ENCODE assay signal across 12 cellular contexts in genomic region chr19:53978975-53979801, GRCh38. TPM values are rescaled to one million over a fixed set of nuclear protein-coding genes. Genes with fewer than 3 reads are reported as not detected.
DNase-seq lines count a peak whose midpoint lies in the region; ATAC-seq, FAIRE-seq and TF ChIP-seq lines count a peak whose summit lies in the region.
"Had no signal": no experiment of that assay in that cellular context is flagged by ENCODE, and none has a peak within 500 bp of the region (broad histone marks: within the 10 kb centered on the region; RNA-seq: fewer than 3 reads in every experiment).

No MANE protein-coding gene starts in this region.

- H3K27ac ChIP-seq in mammary epithelial cell (ENCODE audit: insufficient read depth, low read depth, low read length), result no peak overlapping the region
- no peak overlapping the region for H3K27ac ChIP-seq in thoracic aorta
- H3K27ac ChIP-seq: C4-2B had no signal

- no peak for DNase-seq in MCF 10A (ENCODE audit: unreplicated experiment)
- DNase-seq in mammary epithelial cell, result no peak
- DNase-seq in activated naive CD8-positive, alpha-beta T cell treated with anti-CD3 and anti-CD28 coated beads, Interleukin-2, amount 50 U/mL, for 24 hours, result no peak
- no peak for DNase-seq in thoracic aorta (ENCODE audit: low spot score)
- DNase-seq in globus pallidus (ENCODE audit: low spot score), result no peak
- no peak for DNase-seq in RCC 7860 (ENCODE audit: low spot score)
- DNase-seq: Kasumi-1; NK-92 treated with Interleukin-12 subunit alpha and Interleukin-12 subunit beta, amount 100 ng/mL, for 24 hours had no signal

- peaks cover 24% of the 10 kb centered on the region for H3K4me1 Mint-ChIP-seq in MCF 10A (ENCODE audit: insufficient read depth, unreplicated experiment)
- H3K4me1 Mint-ChIP-seq in activated naive CD8-positive, alpha-beta T cell treated with anti-CD3 and anti-CD28 coated beads, Interleukin-2, amount 50 U/mL, for 24 hours, result peaks cover 25% of the 10 kb centered on the region

- no peaks in the 10 kb centered on the region for H3K79me2 ChIP-seq in mammary epithelial cell (ENCODE audit: insufficient read depth, low read length)

- H3K36me3 ChIP-seq in mammary epithelial cell (ENCODE audit: insufficient read depth, low read length) (no peaks in the 10 kb centered on the region), thoracic aorta (no peaks in the 10 kb centered on the region)

- H3K4me1 ChIP-seq in mammary epithelial cell (ENCODE audit: insufficient read depth, low read length) (no peaks in the 10 kb centered on the region), thoracic aorta (ENCODE audit: control insufficient read depth in 1 of 2, low read depth in 2 of 2) (peaks cover 0 to 18% of the 10 kb centered on the region in 2 donors)

- no peaks in the 10 kb centered on the region for H3K36me3 Mint-ChIP-seq in MCF 10A (ENCODE audit: insufficient read depth, unreplicated experiment)
- peaks cover 9% of the 10 kb centered on the region for H3K36me3 Mint-ChIP-seq in activated naive CD8-positive, alpha-beta T cell treated with anti-CD3 and anti-CD28 coated beads, Interleukin-2, amount 50 U/mL, for 24 hours (ENCODE audit: low read depth)

- BruUV-seq in MCF 10A (replicated peaks; lab: Mats Ljungman, UMichigan) (no TSS peak), mammary epithelial cell (replicated peaks; lab: Mats Ljungman, UMichigan) (no TSS peak)

- 21% methylated on average over 6 of the region's 19 CpGs for WGBS in mammary epithelial cell (ENCODE audit: low coverage, missing lambda C conversion rate)

- H3K9me3 Mint-ChIP-seq in MCF 10A (ENCODE audit: unreplicated experiment), result peaks cover 10% of the 10 kb centered on the region
- peaks cover 15% of the 10 kb centered on the region for H3K9me3 Mint-ChIP-seq in activated naive CD8-positive, alpha-beta T cell treated with anti-CD3 and anti-CD28 coated beads, Interleukin-2, amount 50 U/mL, for 24 hours

- H3K4me2 ChIP-seq in mammary epithelial cell (ENCODE audit: insufficient read depth, low read depth, low read length), result no peak overlapping the region

- peaks cover 12% of the 10 kb centered on the region for H3K9me3 ChIP-seq in mammary epithelial cell (replicated peaks; ENCODE audit: insufficient read depth, low read length)
- H3K9me3 ChIP-seq in iPS-18c (ENCODE audit: control insufficient read depth, insufficient read depth, low read length), result no peaks in the 10 kb centered on the region
- H3K9me3 ChIP-seq in thoracic aorta, result no peaks in the 10 kb centered on the region

- CTCF ChIA-PET in MCF 10A (lab: Yijun Ruan, JAX), result interaction anchor here (0.6 kb wide), 1 partner anchor 10 kb away, joined by 3 read pairs; no protein-coding TSS in a partner anchor
- CTCF ChIA-PET in mammary epithelial cell (lab: Charles Lee; ENCODE audit: low non-redundant PET), result no interaction called here

- dilution Hi-C loops in mammary epithelial cell (cut with HindIII; ENCODE audit: low sequenced_read_pairs), result no loop called here

- H4K20me1 ChIP-seq in mammary epithelial cell (ENCODE audit: insufficient read depth, low read length), result no peaks in the 10 kb centered on the region

- H2AFZ ChIP-seq in mammary epithelial cell (ENCODE audit: low read depth, low read length), result no peak overlapping the region

- no peak overlapping the region for H3K27ac Mint-ChIP-seq in MCF 10A (ENCODE audit: low read depth, unreplicated experiment)
- H3K27ac Mint-ChIP-seq in activated naive CD8-positive, alpha-beta T cell treated with anti-CD3 and anti-CD28 coated beads, Interleukin-2, amount 50 U/mL, for 24 hours, result peak overlapping the region; percentile 23

- no peak for TF ChIP-seq CTCF in MCF 10A (IDR thresholded peaks at IDR 0.05; ENCODE audit: unreplicated experiment)
- TF ChIP-seq CTCF in mammary epithelial cell (conservative IDR thresholded peaks at IDR 0.05 in 1 of 2, IDR thresholded peaks at IDR 0.05 in 1 of 2; ENCODE audit: extremely low read depth in 1 of 2, insufficient read depth in 1 of 2, low read depth in 1 of 2, low read length in 2 of 2), result no peak
- TF ChIP-seq CTCF in thoracic aorta (IDR thresholded peaks at IDR 0.05), result no peak

- H3K9ac ChIP-seq in mammary epithelial cell (ENCODE audit: insufficient read depth, low read length), result no peak overlapping the region

- H3K27me3 ChIP-seq in mammary epithelial cell (ENCODE audit: insufficient read depth, low read length) (peaks cover 9% of the 10 kb centered on the region), thoracic aorta (replicated peaks; ENCODE audit: insufficient read depth) (peaks cover 16% of the 10 kb centered on the region)

- in situ Hi-C loops in mammary epithelial cell (cut with MboI; ENCODE audit: low sequenced_read_pairs in 2 of 2), result no loop called here

- POLR2A ChIA-PET in MCF 10A (lab: Yijun Ruan, JAX), result no interaction called here

- peak overlapping the region; percentile 86 for H3K4me3 Mint-ChIP-seq in MCF 10A (ENCODE audit: unreplicated experiment)
- peak overlapping the region; percentile 44 for H3K4me3 Mint-ChIP-seq in activated naive CD8-positive, alpha-beta T cell treated with anti-CD3 and anti-CD28 coated beads, Interleukin-2, amount 50 U/mL, for 24 hours

- H3K27me3 Mint-ChIP-seq in MCF 10A (ENCODE audit: insufficient read depth, unreplicated experiment), result peaks cover 16% of the 10 kb centered on the region
- peaks cover 57% of the 10 kb centered on the region for H3K27me3 Mint-ChIP-seq in activated naive CD8-positive, alpha-beta T cell treated with anti-CD3 and anti-CD28 coated beads, Interleukin-2, amount 50 U/mL, for 24 hours

- FAIRE-seq in RCC 7860 (lab: Jason Lieb, UNC), result no peak
- FAIRE-seq: endometrium had no signal

- intact Hi-C loops in MCF 10A (cut with micrococcal nuclease), result no loop called here
- intact Hi-C loops in mammary epithelial cell (cut with micrococcal nuclease), result no loop called here

- no peak overlapping the region for H3K4me3 ChIP-seq in mammary epithelial cell (replicated peaks in 1 of 3; ENCODE audit: insufficient read depth in 1 of 3, low read depth in 2 of 3, low read length in 3 of 3)
- peak overlapping the region; percentile 62 for H3K4me3 ChIP-seq in iPS-18c (ENCODE audit: insufficient read depth, low read depth, low read length)
- H3K4me3 ChIP-seq in thoracic aorta, result peak overlapping the region; percentile 47

- ATAC-seq in activated naive CD8-positive, alpha-beta T cell treated with anti-CD3 and anti-CD28 coated beads, Interleukin-2, amount 50 U/mL, for 24 hours, result no peak
- ATAC-seq in thoracic aorta (ENCODE audit: insufficient number of reproducible peaks, low FRiP score, low read depth) (no peak), HG02610 (IDR thresholded peaks at IDR 0.05; ENCODE audit: unreplicated experiment) (no peak)

RNA-seq across cellular contexts. Expression of gene CACNG6, which starts 12.2 kb away (rescaled TPM):
- total RNA-seq in MCF 10A (2022), result not detected in 2 replicates
- total RNA-seq in mammary epithelial cell, result not detected
- polyA plus RNA-seq in mammary epithelial cell, result not detected
- not detected for polyA minus RNA-seq in mammary epithelial cell
- not detected for total RNA-seq in thoracic aorta

RNA-seq across cellular contexts. Expression of gene CACNG8, which starts 16.5 kb away (rescaled TPM):
- 0.16 TPM in 1 of 2 replicates, not detected in the other for total RNA-seq in MCF 10A (2022)
- total RNA-seq in mammary epithelial cell, result not detected
- polyA plus RNA-seq in mammary epithelial cell, result not detected
- polyA minus RNA-seq in mammary epithelial cell, result not detected
- total RNA-seq in thoracic aorta, result not detected

Comparison
In these comparisons a context has a peak if more than half of its experiments do, and no peak if none do; other contexts are left out.
1. H3K4me3 ChIP-seq: peak in iPS-18c (single experiment) and thoracic aorta (single experiment); none in mammary epithelial cell (0 of 3).